11 cellular contexts compared by ENCODE assay signal in the genomic region with DNA sequence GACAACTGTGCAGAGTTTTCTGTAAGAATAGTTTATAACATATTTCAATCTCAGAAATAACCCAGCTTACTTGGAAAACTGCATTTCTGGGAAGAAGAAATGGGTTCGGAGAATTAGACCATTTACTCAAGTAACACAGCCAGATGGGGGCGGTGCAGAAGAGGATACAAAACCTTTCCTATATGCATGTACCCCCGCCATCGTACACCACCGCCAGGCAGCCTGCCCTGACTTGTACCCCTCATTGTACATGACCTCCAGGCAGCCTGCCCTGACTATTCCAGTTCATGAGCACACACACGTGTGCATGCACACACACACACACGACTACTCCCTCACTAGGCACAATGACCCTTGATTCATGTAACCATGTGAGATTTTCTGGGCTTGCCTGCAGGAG.
DNase-seq lines count a peak whose midpoint lies in the region; ATAC-seq and TF ChIP-seq lines count a peak whose summit lies in the region.
"Had no signal": no experiment of that assay in that cellular context is flagged by ENCODE, and none has a peak within 500 bp of the region (broad histone marks: within the 10 kb centered on the region; RNA-seq: fewer than 3 reads in every experiment).

No MANE protein-coding gene starts in this region.

- peaks cover 12% of the 10 kb centered on the region for H3K4me1 Mint-ChIP-seq in activated CD4-positive, alpha-beta T cell treated with anti-CD3 and anti-CD28 coated beads for 36 hours

- TF ChIP-seq POLR2A in spleen (IDR thresholded peaks at IDR 0.05), result no peak

- peaks cover 0 to 41% (median 8%) of the 10 kb centered on the region in 6 donors for H3K4me1 ChIP-seq in spleen

- ATAC-seq in activated CD4-positive, alpha-beta T cell treated with anti-CD3 and anti-CD28 coated beads for 36 hours, result no peak
- no peak for ATAC-seq in HG03135 (IDR thresholded peaks at IDR 0.05; ENCODE audit: unreplicated experiment)

- in situ Hi-C loops in GM13976 (cut with MboI; ENCODE audit: low sequenced_read_pairs, unreplicated experiment), result no loop called here

- no peak for TF ChIP-seq CTCF in VCaP (conservative IDR thresholded peaks at IDR 0.05)
- TF ChIP-seq CTCF in fibroblast of the aortic adventitia (IDR thresholded peaks at IDR 0.05; ENCODE audit: insufficient read depth, low read length), result no peak
- no peak for TF ChIP-seq CTCF in spleen (IDR thresholded peaks at IDR 0.05 in 8 of 11, conservative IDR thresholded peaks at IDR 0.05 in 3 of 11)
- TF ChIP-seq CTCF in GM13976 (IDR thresholded peaks at IDR 0.05; ENCODE audit: borderline replicate concordance, control extremely low read depth, extremely low read depth, insufficient read depth, missing control alignments), result no peak
- TF ChIP-seq CTCF in GM10266 (IDR thresholded peaks at IDR 0.05; ENCODE audit: control insufficient read depth, insufficient read depth, low read depth, missing control alignments), result no peak

- 67 to 93% (median 76%) methylated on average over 7 of the region's 7 CpGs for WGBS in spleen, 5 donors

- H3K36me3 ChIP-seq in spleen, result no peaks in the 10 kb centered on the region

- no peaks in the 10 kb centered on the region for H3K36me3 Mint-ChIP-seq in activated CD4-positive, alpha-beta T cell treated with anti-CD3 and anti-CD28 coated beads for 36 hours (ENCODE audit: low read depth)

- intact Hi-C loops in activated CD4-positive, alpha-beta T cell treated with anti-CD3 and anti-CD28 coated beads for 36 hours (cut with DNase I, micrococcal nuclease), result loop anchor here in 1 of 2 experiments (2.0 kb wide), 1 partner anchor 63 kb away; no protein-coding TSS in a partner anchor
- intact Hi-C loops in spleen (cut with DNase I; ENCODE audit: low total_unique reads), result no loop called here

- POLR2A ChIA-PET in activated CD4-positive, alpha-beta T cell treated with anti-CD3 and anti-CD28 coated beads for 36 hours (lab: Charles Lee), result interaction anchor here (0.6 kb wide), 1 partner anchor 108 kb away, joined by 3 read pairs; no protein-coding TSS in a partner anchor

- CTCF ChIA-PET in activated CD4-positive, alpha-beta T cell treated with anti-CD3 and anti-CD28 coated beads for 36 hours (lab: Charles Lee), result interaction anchor here (0.7 to 0.9 kb wide), 2 partner anchors 8 to 88 kb away, joined by 3 read pairs; no protein-coding TSS in a partner anchor

- peak overlapping the region; percentile 88 for H3K27ac Mint-ChIP-seq in activated CD4-positive, alpha-beta T cell treated with anti-CD3 and anti-CD28 coated beads for 36 hours

- peak; percentile 16 for DNase-seq in activated CD4-positive, alpha-beta T cell treated with anti-CD3 and anti-CD28 coated beads for 36 hours
- no peak for DNase-seq in activated CD4-positive, alpha-beta T cell treated with anti-CD3 and anti-CD28 coated beads, Interleukin-2, amount 50 U/mL, for 48 hours
- DNase-seq in fibroblast of the aortic adventitia (ENCODE audit: low read depth) (peak; percentile 14), spleen (peak; percentile 73), GM13976 (ENCODE audit: low spot score) (no peak), GM10266 (ENCODE audit: extremely low spot score) (no peak)
- DNase-seq: activated CD4-positive, alpha-beta T cell treated with anti-CD3 and anti-CD28 coated beads for 1 hour; NCI-H1930; RPMI8226 had no signal

- H3K27ac ChIP-seq in VCaP (peak overlapping the region; percentile 43), spleen (peak overlapping the region in 3 of 8 donors; percentile 29 to 51 (median 44))

- H3K9me3 Mint-ChIP-seq in activated CD4-positive, alpha-beta T cell treated with anti-CD3 and anti-CD28 coated beads for 36 hours (ENCODE audit: low read depth), result no peaks in the 10 kb centered on the region

- H3K9me3 ChIP-seq in spleen, result no peaks in the 10 kb centered on the region

- H3K27me3 ChIP-seq in spleen (replicated peaks in 1 of 7), result peaks cover 0 to 41% (median 0%) of the 10 kb centered on the region in 7 donors

- peak overlapping the region; percentile 71 for H3K4me3 Mint-ChIP-seq in activated CD4-positive, alpha-beta T cell treated with anti-CD3 and anti-CD28 coated beads for 36 hours

- H3K4me3 ChIP-seq in fibroblast of the aortic adventitia (ENCODE audit: low read depth, low read length) (peak overlapping the region; percentile 47), spleen (peak overlapping the region in 3 of 8 donors; percentile 30 to 63 (median 40))

- H3K27me3 Mint-ChIP-seq in activated CD4-positive, alpha-beta T cell treated with anti-CD3 and anti-CD28 coated beads for 36 hours, result no peaks in the 10 kb centered on the region

Comparison
In these comparisons a context has a peak if more than half of its experiments do, and no peak if none do; other contexts are left out.
1. DNase-seq: peak in activated CD4-positive, alpha-beta T cell treated with anti-CD3 and anti-CD28 coated beads for 36 hours (single experiment), fibroblast of the aortic adventitia (single experiment) and spleen (single experiment); none in activated CD4-positive, alpha-beta T cell treated with anti-CD3 and anti-CD28 coated beads, Interleukin-2, amount 50 U/mL, for 48 hours (0 of 2), GM13976 (single experiment) and GM10266 (single experiment).